Comparison of ENCODE assay signal across 9 cellular contexts in genomic region chr3:48634661-48635221, GRCh38. TPM values are rescaled to one million over a fixed set of nuclear protein-coding genes. Genes with fewer than 3 reads are reported as not detected.
A peak's percentile ranks its signal among the peaks of the same experiment; 100 is the strongest.
DNase-seq lines count a peak whose midpoint lies in the region; ATAC-seq and TF ChIP-seq lines count a peak whose summit lies in the region.
"Had no signal": no experiment of that assay in that cellular context is flagged by ENCODE, and none has a peak within 500 bp of the region (broad histone marks: within the 10 kb centered on the region; RNA-seq: fewer than 3 reads in every experiment).

No MANE protein-coding gene starts in this region.

- no peak for TF ChIP-seq POLR2A in IMR-90 (IDR thresholded peaks at IDR 0.05; ENCODE audit: low read depth, low read length)

- H3K79me1 ChIP-seq in IMR-90 (ENCODE audit: low read depth in 1 of 2, low read length in 2 of 2), result peaks cover 42 to 68% of the 10 kb centered on the region in 2 experiments; a peak in 3 of 4 replicates

- H2BK20ac ChIP-seq in IMR-90 (ENCODE audit: low read depth, low read length), result no peak overlapping the region

- no TSS peak for BruUV-seq in IMR-90 (replicated peaks; lab: Mats Ljungman, UMichigan)

- peak overlapping the region; percentile 82 for H3K4ac ChIP-seq in IMR-90 (ENCODE audit: low read depth, low read length)

- TF ChIP-seq CTCF in BE2C (IDR thresholded peaks at IDR 0.05; ENCODE audit: low read depth, low read length), result no peak
- TF ChIP-seq CTCF in IMR-90 (conservative IDR thresholded peaks at IDR 0.05; ENCODE audit: low read depth, low read length), result no peak
- no peak for TF ChIP-seq CTCF in VCaP (conservative IDR thresholded peaks at IDR 0.05)
- no peak for TF ChIP-seq CTCF in kidney epithelial cell (IDR thresholded peaks at IDR 0.05; ENCODE audit: insufficient read depth, low read length, poor library complexity, severe bottlenecking)

- peak overlapping the region; percentile 47; the same call in 1 of the 2 replicates for H3K56ac ChIP-seq in IMR-90 (ENCODE audit: extremely low read depth, insufficient read depth, low read length)

- peaks cover 11% of the 10 kb centered on the region for H3K9me1 ChIP-seq in IMR-90 (ENCODE audit: insufficient read depth, low read length)

- H3K27ac ChIP-seq in IMR-90 (ENCODE audit: insufficient read depth, low read length) (peak overlapping the region; percentile 79), VCaP (peak overlapping the region; percentile 88)

- peaks cover 44% of the 10 kb centered on the region for H4K20me1 ChIP-seq in IMR-90 (ENCODE audit: insufficient read depth, low read length)

- H3K4me1 ChIP-seq in BE2C, result no peaks in the 10 kb centered on the region
- H3K4me1 ChIP-seq in IMR-90 (ENCODE audit: control insufficient read depth, insufficient read depth, low read length), result peaks cover 18% of the 10 kb centered on the region

- no peaks in the 10 kb centered on the region for H3K27me3 Mint-ChIP-seq in central memory CD8-positive, alpha-beta T cell

- in situ Hi-C loops in IMR-90 (cut with MboI; ENCODE audit: low sequenced_read_pairs), result no loop called here

- H4K91ac ChIP-seq in IMR-90 (ENCODE audit: insufficient read depth, low read depth, low read length), result peak overlapping the region; percentile 90

- H3K9ac ChIP-seq in IMR-90 (ENCODE audit: low read depth, low read length), result peak overlapping the region; percentile 84

- peaks cover 5% of the 10 kb centered on the region for H3K36me3 Mint-ChIP-seq in central memory CD8-positive, alpha-beta T cell (ENCODE audit: insufficient read depth)

- H3K23ac ChIP-seq in IMR-90 (ENCODE audit: low read depth, low read length), result peak overlapping the region; percentile 95; the same call in 1 of the 2 replicates

- H2AK5ac ChIP-seq in IMR-90 (ENCODE audit: low read depth, low read length), result peak overlapping the region; percentile 90

- H3K4me3 ChIP-seq in BE2C (ENCODE audit: low read depth, low read length), result peak overlapping the region; percentile 65
- H3K4me3 ChIP-seq in IMR-90 (ENCODE audit: insufficient read depth, low read depth, low read length), result peak overlapping the region; percentile 83
- H3K4me3 ChIP-seq in kidney epithelial cell (ENCODE audit: low read depth, low read length), result peak overlapping the region; percentile 80

- H2BK15ac ChIP-seq in IMR-90 (ENCODE audit: low read depth, low read length), result no peak overlapping the region; the same call in 1 of the 3 replicates

- H3K14ac ChIP-seq in IMR-90 (replicated peaks; ENCODE audit: low read depth, low read length), result peak overlapping the region; percentile 97

- peak overlapping the region; percentile 44 for H3K18ac ChIP-seq in IMR-90 (ENCODE audit: low read depth, low read length)

- no peak for TF ChIP-seq RAD21 in IMR-90 (IDR thresholded peaks at IDR 0.05; ENCODE audit: low read length)

- H3K27ac Mint-ChIP-seq in central memory CD8-positive, alpha-beta T cell (ENCODE audit: low read depth), result no peak overlapping the region

- ATAC-seq in GM19397 (IDR thresholded peaks at IDR 0.05; ENCODE audit: unreplicated experiment) (peak; percentile 17), IMR-90 (ENCODE audit: low read depth) (peak; percentile 65), GM21825 (IDR thresholded peaks at IDR 0.05; ENCODE audit: unreplicated experiment) (no peak)
- ATAC-seq in central memory CD8-positive, alpha-beta T cell (replicated peaks; ENCODE audit: extremely low read depth, poor library complexity, severe bottlenecking), result peak; percentile 22

- H2BK5ac ChIP-seq in IMR-90 (ENCODE audit: low read depth, low read length, poor library complexity, severe bottlenecking), result peak overlapping the region; percentile 70

- peak overlapping the region; percentile 97 for H3K4me2 ChIP-seq in IMR-90 (ENCODE audit: low read depth, low read length)

- peak overlapping the region; percentile 89 for H3K4me3 Mint-ChIP-seq in central memory CD8-positive, alpha-beta T cell

- peak; percentile 46 for DNase-seq in BE2C
- DNase-seq in IMR-90, result peak; percentile 51
- DNase-seq in central memory CD8-positive, alpha-beta T cell (ENCODE audit: low spot score in 2 of 2), result no peak
- DNase-seq in kidney epithelial cell (ENCODE audit: low read depth), result no peak
- DNase-seq in stimulated activated CD4-positive, alpha-beta T cell treated with anti-CD3 and anti-CD28 coated beads, Interleukin-2, amount 100 ng/mL, for 24 hours, result peak; percentile 58 to 73

- dilution Hi-C loops in IMR-90 (cut with HindIII; ENCODE audit: low sequenced_read_pairs, unreplicated experiment), result no loop called here

- POLR2A ChIA-PET in IMR-90 (lab: Charles Lee; ENCODE audit: unreplicated experiment), result interaction anchor here (0.5 to 0.6 kb wide), 2 partner anchors 16 to 17 kb away, joined by 4 to 7 read pairs; no protein-coding TSS in a partner anchor

- WGBS in IMR-90 (ENCODE audit: extremely low coverage in 2 of 2, insufficient read length in 1 of 2), 2 experiments, result 0% methylated on average over 25 of the region's 30 CpGs; no CpG with 5 or more reads in 1 of the 2 experiments

- H3K9me3 ChIP-seq in BE2C (no peaks in the 10 kb centered on the region), IMR-90 (ENCODE audit: control insufficient read depth, insufficient read depth, low read length) (no peaks in the 10 kb centered on the region)

- H4K8ac ChIP-seq in IMR-90 (ENCODE audit: low read depth in 2 of 2, low read length in 2 of 2), result peak overlapping the region; percentile 30 to 63; a peak in 2 of 4 replicates

- no peaks in the 10 kb centered on the region for H3K9me3 Mint-ChIP-seq in central memory CD8-positive, alpha-beta T cell

- intact Hi-C loops in IMR-90 (cut with micrococcal nuclease), result loop anchor here (1.0 to 10.0 kb wide), 8 partner anchors 16 to 190 kb away; partner anchors contain the start of genes ATRIP, CCDC51, NCKIPSD and PFKFB4

- no peak overlapping the region; the same call in 1 of the 2 replicates for H2BK120ac ChIP-seq in IMR-90 (ENCODE audit: low read depth, low read length)

- H3K4me1 Mint-ChIP-seq in central memory CD8-positive, alpha-beta T cell, result peaks cover 16% of the 10 kb centered on the region

- H3K27me3 ChIP-seq in BE2C, result no peaks in the 10 kb centered on the region
- no peaks in the 10 kb centered on the region for H3K27me3 ChIP-seq in IMR-90 (ENCODE audit: control insufficient read depth, insufficient read depth, low read length)
- no peaks in the 10 kb centered on the region for H3K27me3 ChIP-seq in kidney epithelial cell (ENCODE audit: control insufficient read depth, insufficient read depth, low read length)

- peak overlapping the region; percentile 99 for H2AK9ac ChIP-seq in IMR-90 (replicated peaks; ENCODE audit: low read depth, low read length, poor library complexity)

- H4K5ac ChIP-seq in IMR-90 (ENCODE audit: low read depth, low read length), result 0 out of 2 replicates have a peak overlapping the region, but pooled peaks have one; percentile 46

- CTCF ChIA-PET in IMR-90 (lab: Yijun Ruan, JAX), result interaction anchor here (0.5 to 2.2 kb wide), 11 partner anchors 11 to 74 kb away, joined by 3 to 6 read pairs (median 3); partner anchors contain the start of gene UCN2

- peaks cover 4% of the 10 kb centered on the region for H3K36me3 ChIP-seq in BE2C
- peaks cover 44% of the 10 kb centered on the region for H3K36me3 ChIP-seq in IMR-90 (ENCODE audit: control insufficient read depth, insufficient read depth, low read length)
- H3K36me3 ChIP-seq in kidney epithelial cell (ENCODE audit: control insufficient read depth, insufficient read depth, low read length), result peaks cover 4% of the 10 kb centered on the region

- H2AFZ ChIP-seq in IMR-90 (replicated peaks; ENCODE audit: low read length, poor library complexity), result peak overlapping the region; percentile 100

TF ChIP-seq in IMR-90, 13 proteins besides CTCF, POLR2A, EP300 and RAD21 (continues in another document):
- 0 out of 2 replicates have a peak, but pooled peaks have one; percentile 4 for TF ChIP-seq FOS (IDR thresholded peaks at IDR 0.05; ENCODE audit: low read depth, low read length)
- TF ChIP-seq, protein P1, sequence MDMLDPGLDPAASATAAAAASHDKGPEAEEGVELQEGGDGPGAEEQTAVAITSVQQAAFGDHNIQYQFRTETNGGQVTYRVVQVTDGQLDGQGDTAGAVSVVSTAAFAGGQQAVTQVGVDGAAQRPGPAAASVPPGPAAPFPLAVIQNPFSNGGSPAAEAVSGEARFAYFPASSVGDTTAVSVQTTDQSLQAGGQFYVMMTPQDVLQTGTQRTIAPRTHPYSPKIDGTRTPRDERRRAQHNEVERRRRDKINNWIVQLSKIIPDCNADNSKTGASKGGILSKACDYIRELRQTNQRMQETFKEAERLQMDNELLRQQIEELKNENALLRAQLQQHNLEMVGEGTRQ (IDR thresholded peaks at IDR 0.05; ENCODE audit: low read depth, low read length), result no peak

RNA-seq across cellular contexts. Expression of gene SLC26A6, which starts 0.5 kb away (rescaled TPM):
- 14.0 TPM for polyA plus RNA-seq in BE2C (2012; ENCODE audit: insufficient read depth, insufficient read length, low read depth)
- 11.7 and 11.8 TPM in 2 replicates for total RNA-seq in IMR-90 (2012; rRNA removed)
- 31.4 and 34.3 TPM in 2 replicates for polyA plus RNA-seq in IMR-90 (2012; rRNA removed)
- 12.8 and 16.9 TPM in 2 replicates for polyA plus RNA-seq in IMR-90 (2012; cell fraction: cytosol; rRNA removed)
- polyA plus RNA-seq in IMR-90 (2012; cell fraction: nucleus; rRNA removed; ENCODE audit: low replicate concordance), result 352 and 485 TPM in 2 replicates
- total RNA-seq in kidney epithelial cell, result 32.8 and 54.2 TPM in 2 replicates

RNA-seq across cellular contexts. Expression of gene TMEM89, which starts 13.2 kb away (rescaled TPM):
- polyA plus RNA-seq in BE2C (2012; ENCODE audit: insufficient read depth, insufficient read length, low read depth), result not detected
- total RNA-seq in IMR-90 (2012; rRNA removed) (not detected in 2 replicates), kidney epithelial cell (not detected in 2 replicates)
- 0.15 TPM in 1 of 2 replicates, not detected in the other for polyA plus RNA-seq in IMR-90 (2012; rRNA removed)
- not detected in 2 replicates for polyA plus RNA-seq in IMR-90 (2012; cell fraction: cytosol; rRNA removed)
- 0.63 and 1.1 TPM in 2 replicates for polyA plus RNA-seq in IMR-90 (2012; cell fraction: nucleus; rRNA removed; ENCODE audit: low replicate concordance)
- total RNA-seq: T-helper 1 cell treated with Interleukin-12 subunit alpha and Interleukin-12 subunit beta and Interleukin-4 antibody, amounts not matched to agents 30 ng/mL and 1 ng/mL, for 36 hours had no signal

RNA-seq across cellular contexts. Expression of gene UQCRC1, which starts 25.3 kb away (rescaled TPM):
- 332 TPM for polyA plus RNA-seq in BE2C (2012; ENCODE audit: insufficient read depth, insufficient read length, low read depth)
- total RNA-seq in IMR-90 (2012; rRNA removed), result 952 and 1,365 TPM in 2 replicates
- polyA plus RNA-seq in IMR-90 (2012; rRNA removed), result 410 and 474 TPM in 2 replicates
- polyA plus RNA-seq in IMR-90 (2012; cell fraction: cytosol; rRNA removed), result 589 and 721 TPM in 2 replicates
- 253 and 529 TPM in 2 replicates for polyA plus RNA-seq in IMR-90 (2012; cell fraction: nucleus; rRNA removed; ENCODE audit: low replicate concordance)
- total RNA-seq in kidney epithelial cell, result 413 and 435 TPM in 2 replicates

RNA-seq across cellular contexts. Expression of gene CELSR3, which starts 27.9 kb away (rescaled TPM):
- 50.3 TPM for polyA plus RNA-seq in BE2C (2012; ENCODE audit: insufficient read depth, insufficient read length, low read depth)
- total RNA-seq in IMR-90 (2012; rRNA removed) (0.18 and 0.28 TPM in 2 replicates), kidney epithelial cell (5.2 and 5.6 TPM in 2 replicates)
- 0.59 and 0.63 TPM in 2 replicates for polyA plus RNA-seq in IMR-90 (2012; rRNA removed)
- 0.21 and 0.46 TPM in 2 replicates for polyA plus RNA-seq in IMR-90 (2012; cell fraction: cytosol; rRNA removed)
- polyA plus RNA-seq in IMR-90 (2012; cell fraction: nucleus; rRNA removed; ENCODE audit: low replicate concordance), result 2.5 and 3.7 TPM in 2 replicates

RNA-seq across cellular contexts. Expression of gene COL7A1, which starts 39.6 kb away (rescaled TPM):
- polyA plus RNA-seq in BE2C (2012; ENCODE audit: insufficient read depth, insufficient read length, low read depth), result 0.91 TPM
- total RNA-seq in IMR-90 (2012; rRNA removed) (3.1 and 4.1 TPM in 2 replicates), kidney epithelial cell (337 and 348 TPM in 2 replicates)
- polyA plus RNA-seq in IMR-90 (2012; rRNA removed), result 20.3 and 23.2 TPM in 2 replicates
- 13.6 and 14.6 TPM in 2 replicates for polyA plus RNA-seq in IMR-90 (2012; cell fraction: cytosol; rRNA removed)
- polyA plus RNA-seq in IMR-90 (2012; cell fraction: nucleus; rRNA removed; ENCODE audit: low replicate concordance), result 308 and 435 TPM in 2 replicates

Comparison
In these comparisons a context has a peak if more than half of its experiments do, and no peak if none do; other contexts are left out.
1. DNase-seq: peak in BE2C (single experiment), IMR-90 (single experiment) and stimulated activated CD4-positive, alpha-beta T cell treated with anti-CD3 and anti-CD28 coated beads, Interleukin-2, amount 100 ng/mL, for 24 hours (2 of 2); none in central memory CD8-positive, alpha-beta T cell (0 of 2) and kidney epithelial cell (single experiment).
2. Peak in every context shown above with its lines, with median percentiles within 50 percentile points of each other: H3K4me3 ChIP-seq.